Comparison of ENCODE assay signal across 13 cellular contexts in genomic region chr18:3207565-3207964, GRCh38. TPM values are rescaled to one million over a fixed set of nuclear protein-coding genes. Genes with fewer than 3 reads are reported as not detected.
DNase-seq lines count a peak whose midpoint lies in the region; FAIRE-seq and TF ChIP-seq lines count a peak whose summit lies in the region.
"Had no signal": no experiment of that assay in that cellular context is flagged by ENCODE, and none has a peak within 500 bp of the region (broad histone marks: within the 10 kb centered on the region; RNA-seq: fewer than 3 reads in every experiment).

No MANE protein-coding gene starts in this region.

- BruUV-seq in OCI-LY7 (replicated peaks; lab: Mats Ljungman, UMichigan), result no TSS peak

- H3K23ac ChIP-seq in mesendoderm (ENCODE audit: low read length), result no peak overlapping the region

- H2AFZ ChIP-seq in OCI-LY7 (ENCODE audit: low read length), result no peak overlapping the region

- H3K9me3 ChIP-seq in OCI-LY7 (ENCODE audit: low read length), result peaks cover 32% of the 10 kb centered on the region; the same call in 1 of the 2 replicates

- H4K8ac ChIP-seq in mesendoderm (ENCODE audit: low read depth, low read length), result no peak overlapping the region

- CTCF ChIA-PET in OCI-LY7 (lab: Charles Lee; ENCODE audit: unreplicated experiment), result no interaction called here

- WGBS in mesendoderm (ENCODE audit: extremely low coverage, insufficient coverage, low lambda C conversion rate), result no CpG with 5 or more reads among the region's 2 CpGs

- intact Hi-C loops in OCI-LY7 (cut with micrococcal nuclease; ENCODE audit: unreplicated experiment), result no loop called here

- H3K4me1 Mint-ChIP-seq in type B pancreatic cell (ENCODE audit: unreplicated experiment), result peaks cover 12% of the 10 kb centered on the region

- H3K4me3 ChIP-seq in epithelial cell of esophagus (ENCODE audit: low read length), result no peak overlapping the region
- no peak overlapping the region for H3K4me3 ChIP-seq in mesendoderm (ENCODE audit: low read length)
- H3K4me3 ChIP-seq in OCI-LY7 (ENCODE audit: low read depth, low read length, poor library complexity, severe bottlenecking), result no peak overlapping the region

- H3K27ac Mint-ChIP-seq in type B pancreatic cell, result no peak overlapping the region
- H3K27ac Mint-ChIP-seq: CD4-positive, CD25-positive, alpha-beta regulatory T cell; stimulated activated naive CD8-positive, alpha-beta T cell treated with anti-CD3 and anti-CD28 coated beads, Interleukin-15, Interleukin-2, amounts not matched to agents 100 ng/mL and 50 ng/mL, for 24 hours had no signal

- TF ChIP-seq CTCF in epithelial cell of esophagus (IDR thresholded peaks at IDR 0.05; ENCODE audit: insufficient read depth, low read depth, low read length, missing control alignments) (no peak), type B pancreatic cell (conservative IDR thresholded peaks at IDR 0.05) (no peak), OCI-LY7 (conservative IDR thresholded peaks at IDR 0.05; ENCODE audit: low read length) (no peak)

- H3K36me3 Mint-ChIP-seq in type B pancreatic cell, result peaks cover 6% of the 10 kb centered on the region

- DNase-seq in DMS53 treated with DMSO at 0.1 percent for 48 hours (lab: John Stamatoyannopoulos, UW; ENCODE audit: unreplicated experiment) (peak; percentile 82), HTR-8/SVneo (ENCODE audit: insufficient read length, low spot score) (peak; percentile 9), epithelial cell of esophagus (ENCODE audit: low read depth) (peak; percentile 79), mesendoderm (peak; percentile 40), putamen (ENCODE audit: low spot score) (no peak), type B pancreatic cell (ENCODE audit: extremely low spot score, unreplicated experiment) (no peak), OCI-LY7 (ENCODE audit: low spot score) (no peak), superior temporal gyrus (ENCODE audit: extremely low spot score) (no peak)
- DNase-seq: activated CD4-positive, alpha-beta T cell treated with anti-CD3 and anti-CD28 coated beads, Interleukin-2, amount 50 U/mL, for 4 hours; CD4-positive, CD25-positive, alpha-beta regulatory T cell; NCI-H1436; stimulated activated CD4-positive, alpha-beta T cell treated with anti-CD3 and anti-CD28 coated beads, Interleukin-2, amount 100 ng/mL, for 48 hours had no signal

- no peaks in the 10 kb centered on the region for H4K20me1 ChIP-seq in OCI-LY7 (ENCODE audit: insufficient read depth, low read length)

- H3K4me3 Mint-ChIP-seq in type B pancreatic cell, result no peak overlapping the region
- H3K4me3 Mint-ChIP-seq: CD4-positive, CD25-positive, alpha-beta regulatory T cell; stimulated activated naive CD8-positive, alpha-beta T cell treated with anti-CD3 and anti-CD28 coated beads, Interleukin-15, Interleukin-2, amounts not matched to agents 100 ng/mL and 50 ng/mL, for 24 hours had no signal

- H3K18ac ChIP-seq in mesendoderm (ENCODE audit: low read length), result no peak overlapping the region

- no peak overlapping the region for H4K5ac ChIP-seq in mesendoderm (ENCODE audit: low read length)

- H3K79me1 ChIP-seq in mesendoderm (ENCODE audit: low read length), result no peaks in the 10 kb centered on the region

- H2BK120ac ChIP-seq in mesendoderm (ENCODE audit: low read depth, low read length), result no peak overlapping the region

- POLR2A ChIA-PET in OCI-LY7 (lab: Charles Lee), result interaction anchor here (0.5 to 0.6 kb wide), 2 partner anchors 19 to 735 kb away, joined by 3 read pairs; no protein-coding TSS in a partner anchor

- no peak overlapping the region for H3K56ac ChIP-seq in mesendoderm (ENCODE audit: low read length)

- no peak overlapping the region for H3K9ac ChIP-seq in mesendoderm (ENCODE audit: low read length)

- no peaks in the 10 kb centered on the region for H3K27me3 Mint-ChIP-seq in type B pancreatic cell
- H3K27me3 Mint-ChIP-seq: stimulated activated naive CD8-positive, alpha-beta T cell treated with anti-CD3 and anti-CD28 coated beads, Interleukin-15, Interleukin-2, amounts not matched to agents 100 ng/mL and 50 ng/mL, for 24 hours had no signal

- H3K9me3 Mint-ChIP-seq in type B pancreatic cell, result peaks cover 15% of the 10 kb centered on the region

- no peak overlapping the region for H2AK5ac ChIP-seq in mesendoderm (ENCODE audit: low read length)

- FAIRE-seq in HTR-8/SVneo (lab: Jason Lieb, UNC), result no peak

- no peaks in the 10 kb centered on the region for H3K9me2 ChIP-seq in OCI-LY7 (ENCODE audit: insufficient read depth, low read length)

- H3K4me1 ChIP-seq in mesendoderm (ENCODE audit: control insufficient read depth, low read depth, low read length) (no peaks in the 10 kb centered on the region), OCI-LY7 (ENCODE audit: insufficient read depth, low read length, poor library complexity, severe bottlenecking) (no peaks in the 10 kb centered on the region)

- H3K4me2 ChIP-seq in mesendoderm (ENCODE audit: low read length), result no peak overlapping the region
- H3K4me2 ChIP-seq in OCI-LY7 (ENCODE audit: low read length), result no peak overlapping the region

- no peak overlapping the region for H2BK5ac ChIP-seq in mesendoderm (ENCODE audit: low read length)

- H3K36me3 ChIP-seq in mesendoderm (ENCODE audit: control insufficient read depth, insufficient read depth, low read length) (no peaks in the 10 kb centered on the region), OCI-LY7 (ENCODE audit: insufficient read depth, low read length) (no peaks in the 10 kb centered on the region; the same call in 1 of the 2 replicates)

- no peak overlapping the region for H2BK15ac ChIP-seq in mesendoderm (replicated peaks; ENCODE audit: low read depth)

- H3K27me3 ChIP-seq in mesendoderm (ENCODE audit: insufficient read depth, low read length, poor library complexity), result no peaks in the 10 kb centered on the region

- no peak overlapping the region for H3K4ac ChIP-seq in mesendoderm (ENCODE audit: low read depth, low read length)

- H3K79me2 ChIP-seq in mesendoderm (ENCODE audit: control insufficient read depth, insufficient read depth, low read length) (no peaks in the 10 kb centered on the region), OCI-LY7 (ENCODE audit: insufficient read depth, low read depth, low read length) (no peaks in the 10 kb centered on the region)

- H3K27ac ChIP-seq in mesendoderm (ENCODE audit: low read depth, low read length), result no peak overlapping the region
- no peak overlapping the region for H3K27ac ChIP-seq in OCI-LY7 (ENCODE audit: low read depth, low read length, poor library complexity, severe bottlenecking)

RNA-seq across cellular contexts. Expression of gene MYOM1, which starts 12.2 kb away (rescaled TPM):
- 0.29 TPM for polyA plus RNA-seq in mesendoderm (2013, experiment 1 of 2)
- polyA plus RNA-seq in mesendoderm (2013, experiment 2 of 2), result 0.20 TPM
- 2.0 TPM in 2 replicates for total RNA-seq in type B pancreatic cell (ENCODE audit: low replicate concordance)
- total RNA-seq in OCI-LY7 (2014; rRNA removed; shearing (Covaris generic)), result 3.8 and 5.7 TPM in 2 replicates
- 2.3 and 2.4 TPM in 2 replicates for total RNA-seq in OCI-LY7 (2022)

RNA-seq across cellular contexts. Expression of gene MYL12A, which starts 40.0 kb away (rescaled TPM):
- polyA plus RNA-seq in mesendoderm (2013, experiment 1 of 2), result 475 TPM
- polyA plus RNA-seq in mesendoderm (2013, experiment 2 of 2), result 490 TPM
- total RNA-seq in type B pancreatic cell (ENCODE audit: low replicate concordance) (219 and 271 TPM in 2 replicates), OCI-LY7 (2022) (301 TPM in 2 replicates)
- total RNA-seq in OCI-LY7 (2014; rRNA removed; shearing (Covaris generic)), result 377 and 423 TPM in 2 replicates

RNA-seq across cellular contexts. Expression of gene MYL12B, which starts 54.4 kb away (rescaled TPM):
- polyA plus RNA-seq in mesendoderm (2013, experiment 1 of 2), result 268 TPM
- 263 TPM for polyA plus RNA-seq in mesendoderm (2013, experiment 2 of 2)
- total RNA-seq in type B pancreatic cell (ENCODE audit: low replicate concordance) (211 and 359 TPM in 2 replicates), OCI-LY7 (2022) (222 and 230 TPM in 2 replicates)
- total RNA-seq in OCI-LY7 (2014; rRNA removed; shearing (Covaris generic)), result 240 and 260 TPM in 2 replicates

Comparison
In these comparisons a context has a peak if more than half of its experiments do, and no peak if none do; other contexts are left out.
1. DNase-seq: peak in DMS53 treated with DMSO at 0.1 percent for 48 hours (single experiment), HTR-8/SVneo (single experiment), epithelial cell of esophagus (single experiment) and mesendoderm (single experiment); none in putamen (single experiment), type B pancreatic cell (single experiment), OCI-LY7 (single experiment) and superior temporal gyrus (single experiment).